In the genomic region with DNA sequence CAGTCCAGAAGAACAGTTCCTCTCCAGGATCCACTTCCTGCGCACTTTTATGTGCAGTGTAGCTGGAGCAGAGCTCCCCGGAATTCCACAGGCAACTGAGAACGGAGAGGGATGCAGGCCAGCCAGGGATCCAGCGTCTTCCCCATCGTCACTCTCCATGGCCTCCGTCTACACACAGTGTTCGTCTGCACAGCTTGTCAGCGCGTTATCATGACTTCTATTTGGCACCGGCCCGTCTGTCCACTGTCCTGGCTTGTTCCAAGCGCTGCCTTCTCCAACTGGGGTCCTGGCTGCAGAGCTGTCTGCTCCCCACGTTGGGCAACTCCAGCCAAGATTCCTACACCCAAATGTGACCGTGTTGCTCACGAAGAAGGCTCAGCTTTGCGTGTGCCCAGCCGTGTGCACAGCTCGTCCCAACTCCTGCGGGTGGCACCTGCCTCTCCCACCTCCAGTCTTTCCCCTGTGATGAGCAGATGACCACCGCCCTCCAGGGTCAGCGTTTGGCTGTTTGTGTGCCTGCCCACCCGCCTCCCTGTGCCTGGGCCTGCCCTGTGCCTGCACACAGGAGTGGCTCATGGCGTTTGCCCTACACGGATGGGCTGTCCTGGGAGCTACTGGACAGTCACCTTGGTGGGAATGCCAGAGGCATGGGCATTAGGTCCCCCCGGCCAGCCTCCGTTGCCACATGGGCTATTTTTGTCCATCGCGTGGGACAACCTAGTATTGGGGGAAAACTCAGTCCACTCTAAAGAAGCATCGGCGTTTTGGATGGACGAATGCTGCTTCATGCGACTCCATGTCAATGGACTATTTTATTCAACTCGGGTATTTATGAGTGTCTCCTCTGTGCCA, we compare ENCODE assay signal across 1 cellular context.
TF ChIP-seq lines count a peak whose summit lies in the region.

No MANE protein-coding gene starts in this region.

TF ChIP-seq in GM23338, 12 proteins besides CTCF, POLR2A, EP300 and RAD21 (continued from another document):
- TF ChIP-seq, protein P1, sequence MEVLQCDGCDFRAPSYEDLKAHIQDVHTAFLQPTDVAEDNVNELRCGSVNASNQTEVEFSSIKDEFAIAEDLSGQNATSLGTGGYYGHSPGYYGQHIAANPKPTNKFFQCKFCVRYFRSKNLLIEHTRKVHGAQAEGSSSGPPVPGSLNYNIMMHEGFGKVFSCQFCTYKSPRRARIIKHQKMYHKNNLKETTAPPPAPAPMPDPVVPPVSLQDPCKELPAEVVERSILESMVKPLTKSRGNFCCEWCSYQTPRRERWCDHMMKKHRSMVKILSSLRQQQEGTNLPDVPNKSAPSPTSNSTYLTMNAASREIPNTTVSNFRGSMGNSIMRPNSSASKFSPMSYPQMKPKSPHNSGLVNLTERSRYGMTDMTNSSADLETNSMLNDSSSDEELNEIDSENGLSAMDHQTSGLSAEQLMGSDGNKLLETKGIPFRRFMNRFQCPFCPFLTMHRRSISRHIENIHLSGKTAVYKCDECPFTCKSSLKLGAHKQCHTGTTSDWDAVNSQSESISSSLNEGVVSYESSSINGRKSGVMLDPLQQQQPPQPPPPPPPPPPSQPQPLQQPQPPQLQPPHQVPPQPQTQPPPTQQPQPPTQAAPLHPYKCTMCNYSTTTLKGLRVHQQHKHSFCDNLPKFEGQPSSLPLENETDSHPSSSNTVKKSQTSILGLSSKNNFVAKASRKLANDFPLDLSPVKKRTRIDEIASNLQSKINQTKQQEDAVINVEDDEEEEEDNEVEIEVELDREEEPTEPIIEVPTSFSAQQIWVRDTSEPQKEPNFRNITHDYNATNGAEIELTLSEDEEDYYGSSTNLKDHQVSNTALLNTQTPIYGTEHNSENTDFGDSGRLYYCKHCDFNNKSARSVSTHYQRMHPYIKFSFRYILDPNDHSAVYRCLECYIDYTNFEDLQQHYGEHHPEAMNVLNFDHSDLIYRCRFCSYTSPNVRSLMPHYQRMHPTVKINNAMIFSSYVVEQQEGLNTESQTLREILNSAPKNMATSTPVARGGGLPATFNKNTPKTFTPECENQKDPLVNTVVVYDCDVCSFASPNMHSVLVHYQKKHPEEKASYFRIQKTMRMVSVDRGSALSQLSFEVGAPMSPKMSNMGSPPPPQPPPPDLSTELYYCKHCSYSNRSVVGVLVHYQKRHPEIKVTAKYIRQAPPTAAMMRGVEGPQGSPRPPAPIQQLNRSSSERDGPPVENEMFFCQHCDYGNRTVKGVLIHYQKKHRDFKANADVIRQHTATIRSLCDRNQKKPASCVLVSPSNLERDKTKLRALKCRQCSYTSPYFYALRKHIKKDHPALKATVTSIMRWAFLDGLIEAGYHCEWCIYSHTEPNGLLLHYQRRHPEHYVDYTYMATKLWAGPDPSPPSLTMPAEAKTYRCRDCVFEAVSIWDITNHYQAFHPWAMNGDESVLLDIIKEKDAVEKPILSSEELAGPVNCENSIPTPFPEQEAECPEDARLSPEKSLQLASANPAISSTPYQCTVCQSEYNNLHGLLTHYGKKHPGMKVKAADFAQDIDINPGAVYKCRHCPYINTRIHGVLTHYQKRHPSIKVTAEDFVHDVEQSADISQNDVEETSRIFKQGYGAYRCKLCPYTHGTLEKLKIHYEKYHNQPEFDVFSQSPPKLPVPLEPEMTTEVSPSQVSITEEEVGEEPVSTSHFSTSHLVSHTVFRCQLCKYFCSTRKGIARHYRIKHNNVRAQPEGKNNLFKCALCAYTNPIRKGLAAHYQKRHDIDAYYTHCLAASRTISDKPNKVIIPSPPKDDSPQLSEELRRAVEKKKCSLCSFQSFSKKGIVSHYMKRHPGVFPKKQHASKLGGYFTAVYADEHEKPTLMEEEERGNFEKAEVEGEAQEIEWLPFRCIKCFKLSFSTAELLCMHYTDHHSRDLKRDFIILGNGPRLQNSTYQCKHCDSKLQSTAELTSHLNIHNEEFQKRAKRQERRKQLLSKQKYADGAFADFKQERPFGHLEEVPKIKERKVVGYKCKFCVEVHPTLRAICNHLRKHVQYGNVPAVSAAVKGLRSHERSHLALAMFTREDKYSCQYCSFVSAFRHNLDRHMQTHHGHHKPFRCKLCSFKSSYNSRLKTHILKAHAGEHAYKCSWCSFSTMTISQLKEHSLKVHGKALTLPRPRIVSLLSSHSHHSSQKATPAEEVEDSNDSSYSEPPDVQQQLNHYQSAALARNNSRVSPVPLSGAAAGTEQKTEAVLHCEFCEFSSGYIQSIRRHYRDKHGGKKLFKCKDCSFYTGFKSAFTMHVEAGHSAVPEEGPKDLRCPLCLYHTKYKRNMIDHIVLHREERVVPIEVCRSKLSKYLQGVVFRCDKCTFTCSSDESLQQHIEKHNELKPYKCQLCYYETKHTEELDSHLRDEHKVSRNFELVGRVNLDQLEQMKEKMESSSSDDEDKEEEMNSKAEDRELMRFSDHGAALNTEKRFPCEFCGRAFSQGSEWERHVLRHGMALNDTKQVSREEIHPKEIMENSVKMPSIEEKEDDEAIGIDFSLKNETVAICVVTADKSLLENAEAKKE (CRISPR knock-in tag; IDR thresholded peaks at IDR 0.05): no peak
TF ChIP-seq in GM23338: peak in this region for 0.
